In genomic region chrX:9622128-9622527, GRCh38 we compare ENCODE assay signal across 13 cellular contexts.
"Had no signal": no experiment of that assay in that cellular context is flagged by ENCODE, and none has a peak within 500 bp of the region (broad histone marks: within the 10 kb centered on the region; RNA-seq: fewer than 3 reads in every experiment).

No MANE protein-coding gene starts in this region.

- H3K27ac Mint-ChIP-seq: nephron progenitor cell; progenitor cell of endocrine pancreas; T-helper 1 cell treated with Interleukin-12 subunit alpha and Interleukin-12 subunit beta and Interleukin-4 antibody, amounts not matched to agents 30 μg/mL and 1 μg/mL, for 36 hours had no signal

- H3K27me3 Mint-ChIP-seq: progenitor cell of endocrine pancreas had no signal

- ATAC-seq: gastrocnemius medialis, heart left ventricle, upper lobe of right lung had no signal

- H3K4me1 Mint-ChIP-seq: nephron progenitor cell had no signal

- H3K4me3 Mint-ChIP-seq: nephron progenitor cell; T-helper 1 cell treated with Interleukin-12 subunit alpha and Interleukin-12 subunit beta and Interleukin-4 antibody, amounts not matched to agents 30 μg/mL and 1 μg/mL, for 36 hours had no signal

- DNase-seq: activated CD4-positive, alpha-beta T cell treated with anti-CD3 and anti-CD28 coated beads, Interleukin-2, amount 50 U/mL, for 1 hour; activated CD8-positive, alpha-beta memory T cell treated with anti-CD3 and anti-CD28 coated beads, Interleukin-2, amount 50 U/mL, for 4 hours; activated gamma-delta T cell; dorsolateral prefrontal cortex; erythroblast; gastrocnemius medialis; heart left ventricle; nephron progenitor cell; occipital lobe; upper lobe of right lung; WERI-Rb-1 had no signal

- H3K9me3 Mint-ChIP-seq: T-helper 1 cell treated with Interleukin-12 subunit alpha and Interleukin-12 subunit beta and Interleukin-4 antibody, amounts not matched to agents 30 μg/mL and 1 μg/mL, for 36 hours had no signal
